ENCODE assay signal across 14 cellular contexts in genomic region chr5:148992265-148992664, GRCh38.
DNase-seq lines count a peak whose midpoint lies in the region; ATAC-seq and TF ChIP-seq lines count a peak whose summit lies in the region.
"Had no signal": no experiment of that assay in that cellular context is flagged by ENCODE, and none has a peak within 500 bp of the region (broad histone marks: within the 10 kb centered on the region; RNA-seq: fewer than 3 reads in every experiment).

No MANE protein-coding gene starts in this region.

- H3K27me3 ChIP-seq in SJCRH30, result no peaks in the 10 kb centered on the region
- no peaks in the 10 kb centered on the region for H3K27me3 ChIP-seq in esophagus squamous epithelium
- H3K27me3 ChIP-seq in upper lobe of left lung, result no peaks in the 10 kb centered on the region

- H3K27ac ChIP-seq in SJCRH30 (peak overlapping the region; percentile 47; the same call in 1 of the 2 replicates), esophagus squamous epithelium (peak overlapping the region in 3 of 4 donors; percentile 17 to 61 (median 44)), upper lobe of left lung (no peak overlapping the region)
- H3K27ac ChIP-seq: GM23248 had no signal

- intact Hi-C loops in esophagus squamous epithelium (cut with DNase I), result loop anchor here (10.0 kb wide), 2 partner anchors 87 to 167 kb away; partner anchors contain the start of gene ADRB2

- no peak overlapping the region for H3K4me3 ChIP-seq in SJCRH30
- H3K4me3 ChIP-seq in epithelial cell of esophagus (ENCODE audit: low read length), result no peak overlapping the region
- no peak overlapping the region for H3K4me3 ChIP-seq in esophagus squamous epithelium
- no peak overlapping the region for H3K4me3 ChIP-seq in upper lobe of left lung
- H3K4me3 ChIP-seq: GM23248 had no signal

- TF ChIP-seq POLR2A in esophagus squamous epithelium (IDR thresholded peaks at IDR 0.05), result no peak
- no peak for TF ChIP-seq POLR2A in upper lobe of left lung (IDR thresholded peaks at IDR 0.05)

- TF ChIP-seq EP300 in upper lobe of left lung (IDR thresholded peaks at IDR 0.05), result no peak

- H3K9me3 ChIP-seq in SJCRH30 (replicated peaks), result no peaks in the 10 kb centered on the region
- H3K9me3 ChIP-seq in esophagus squamous epithelium, result no peaks in the 10 kb centered on the region
- H3K9me3 ChIP-seq in upper lobe of left lung, result no peaks in the 10 kb centered on the region

- no peaks in the 10 kb centered on the region for H3K36me3 ChIP-seq in SJCRH30
- no peaks in the 10 kb centered on the region for H3K36me3 ChIP-seq in esophagus squamous epithelium
- no peaks in the 10 kb centered on the region for H3K36me3 ChIP-seq in upper lobe of left lung

- ATAC-seq in upper lobe of left lung (ENCODE audit: low FRiP score in 2 of 2), result no peak

- H3K4me1 ChIP-seq in SJCRH30 (peaks cover 60% of the 10 kb centered on the region), esophagus squamous epithelium (peaks cover 0 to 54% (median 10%) of the 10 kb centered on the region in 3 donors), upper lobe of left lung (peaks cover 0 to 5% (median 1%) of the 10 kb centered on the region in 4 donors)

- no peak for TF ChIP-seq CTCF in epithelial cell of esophagus (IDR thresholded peaks at IDR 0.05; ENCODE audit: insufficient read depth, low read depth, low read length, missing control alignments)
- no peak for TF ChIP-seq CTCF in esophagus squamous epithelium (IDR thresholded peaks at IDR 0.05)
- no peak for TF ChIP-seq CTCF in upper lobe of left lung (IDR thresholded peaks at IDR 0.05)

- DNase-seq in SJCRH30 (no peak), epithelial cell of esophagus (ENCODE audit: low read depth) (peak; percentile 96), esophagus squamous epithelium (lab: John Stamatoyannopoulos, UW) (no peak), NCI-H1694 (lab: John Stamatoyannopoulos, UW) (no peak), upper lobe of left lung (no peak), T-helper 1 cell (no peak)
- DNase-seq: C1 segment of cervical spinal cord; Calu3; CD4-positive, alpha-beta memory T cell; COR-L47; DMS79 treated with DMSO at 0.1 percent for 48 hours; GF-D8; GM23248; H7 had no signal

- 34 to 58% methylated on average over 3 of the region's 3 CpGs for WGBS in esophagus squamous epithelium, 2 donors
- WGBS in upper lobe of left lung, 2 donors, result 95 to 98% methylated on average over 3 of the region's 3 CpGs

Comparison
In these comparisons a context has a peak if more than half of its experiments do, and no peak if none do; other contexts are left out.
1. H3K27ac ChIP-seq: peak in SJCRH30 (single experiment) and esophagus squamous epithelium (3 of 4); none in upper lobe of left lung (0 of 4).